8 cellular contexts compared by ENCODE assay signal in the genomic region with DNA sequence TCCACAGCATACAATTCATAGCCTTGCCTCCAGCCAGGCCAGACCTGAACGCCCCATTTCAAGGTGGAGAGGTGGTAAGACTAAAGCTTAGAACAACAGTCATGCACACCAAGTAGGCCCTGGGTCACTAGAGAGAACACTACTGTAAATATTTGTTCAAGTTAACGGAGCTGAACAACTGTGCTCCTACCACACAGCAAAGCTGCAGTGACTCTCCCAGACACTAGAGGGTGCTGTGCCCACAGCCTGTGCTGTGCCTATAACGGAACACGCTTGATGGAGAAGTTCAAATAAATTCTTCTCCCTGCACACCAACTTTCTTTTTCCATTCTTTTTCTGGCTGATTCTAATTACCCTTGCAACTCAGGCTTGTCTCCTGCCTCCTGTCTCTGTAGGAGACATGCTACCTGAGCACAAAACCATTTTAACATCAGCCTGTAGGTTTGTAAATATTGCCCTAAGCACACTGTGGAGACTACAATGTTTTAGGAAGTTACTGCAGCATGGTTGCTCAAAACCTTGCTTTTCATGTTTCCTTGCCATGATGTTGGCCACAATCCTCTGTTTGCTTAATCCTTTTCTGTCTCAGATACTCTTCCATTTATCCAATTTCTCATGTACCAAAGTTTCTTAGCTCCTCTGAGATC.
A peak's percentile ranks its signal among the peaks of the same experiment; 100 is the strongest.
DNase-seq lines count a peak whose midpoint lies in the region; ATAC-seq, FAIRE-seq and TF ChIP-seq lines count a peak whose summit lies in the region.
"Not testable (repeated sequence)": the region's sequence is repeated elsewhere in the genome, so short reads cannot be mapped to it uniquely, and the experiment has no call there.

No MANE protein-coding gene starts in this region.

- not testable (repeated sequence) for H3K27me3 ChIP-seq in A673 (replicated peaks; ENCODE audit: insufficient read depth, low read depth, low read length, poor library complexity); K562 (ENCODE audit: control insufficient read depth in 2 of 2, insufficient read depth in 2 of 2, low read length in 2 of 2)

- not testable (repeated sequence) for H3K4me1 ChIP-seq in A673 (ENCODE audit: insufficient read depth, low read length, poor library complexity, severe bottlenecking); K562 (replicated peaks in 1 of 2; ENCODE audit: control insufficient read depth in 2 of 2, insufficient read depth in 2 of 2, low read length in 2 of 2)

- POLR2A ChIA-PET in A673 (lab: Charles Lee; ENCODE audit: low non-redundant PET), result not testable (repeated sequence)
- POLR2A ChIA-PET in K562 (lab: Yijun Ruan, JAX), result interaction anchor here (0.7 kb wide), 1 partner anchor 190 kb away, joined by 3 read pairs; the partner anchor contains the start of gene SPG11

- CTCF ChIA-PET in A673 (lab: Charles Lee) (interaction anchor here (1.1 to 1.5 kb wide), 5 partner anchors 48 to 269 kb away, joined by 3 to 4 read pairs (median 4); no protein-coding TSS in a partner anchor), K562 (lab: Yijun Ruan, JAX; ENCODE audit: low intra/inter-chr PET ratio) (interaction anchor here (0.5 to 0.6 kb wide), 2 partner anchors 15 to 69 kb away, joined by 3 read pairs; no protein-coding TSS in a partner anchor)

- peak overlapping the region; percentile 96 for H2AFZ ChIP-seq in K562 (ENCODE audit: low read depth, low read length)

- H3K27me3 Mint-ChIP-seq in immature natural killer cell (ENCODE audit: low read depth in 3 of 3), result not testable (repeated sequence)

- 18% methylated on average over 4 of the region's 4 CpGs for WGBS in K562 (ENCODE audit: insufficient coverage, low coverage, missing lambda C conversion rate)

- H3K4me2 ChIP-seq in K562 (ENCODE audit: insufficient read depth, low read length), result peak overlapping the region; percentile 41; the same call in 1 of the 2 replicates

- H3K36me3 ChIP-seq in A673 (ENCODE audit: insufficient read depth, low read length, poor library complexity, severe bottlenecking); K562 (ENCODE audit: control insufficient read depth, insufficient read depth, low read length): not testable (repeated sequence)

- peak; percentile 93 for FAIRE-seq in K562 (lab: Jason Lieb, UNC)

- H3K9me3 ChIP-seq in A673 (ENCODE audit: low read depth, low read length, poor library complexity, severe bottlenecking); K562 (replicated peaks; ENCODE audit: control insufficient read depth, insufficient read depth, low read depth, low read length): not testable (repeated sequence)

- not testable (repeated sequence) for H3K9ac ChIP-seq in K562 (ENCODE audit: insufficient read depth in 1 of 2, low read depth in 2 of 2, low read length in 2 of 2)

- not testable (repeated sequence) for TF ChIP-seq EP300 in K562 (IDR thresholded peaks at IDR 0.05; ENCODE audit: low read length)

- not testable (repeated sequence) for H3K9me1 ChIP-seq in K562 (ENCODE audit: control insufficient read depth, insufficient read depth, low read length)

- not testable (repeated sequence) for TF ChIP-seq POLR2A in K562 (conservative IDR thresholded peaks at IDR 0.05)

- not testable (repeated sequence) for H3K79me2 ChIP-seq in K562 (ENCODE audit: control insufficient read depth, insufficient read depth, low read length)

- ATAC-seq in GM18502 (IDR thresholded peaks at IDR 0.05; ENCODE audit: poor library complexity, unreplicated experiment), result peak; percentile 82
- peak; percentile 72 for ATAC-seq in HG03108 (IDR thresholded peaks at IDR 0.05; ENCODE audit: unreplicated experiment)
- ATAC-seq in K562, result peak; percentile 93

- not testable (repeated sequence) for H3K36me3 Mint-ChIP-seq in immature natural killer cell

- BruUV-seq in A673 (replicated peaks; lab: Mats Ljungman, UMichigan); K562 (replicated peaks; lab: Mats Ljungman, UMichigan): not testable (repeated sequence)

- TF ChIP-seq CTCF in A673 (conservative IDR thresholded peaks at IDR 0.05; ENCODE audit: low read depth, low read length) (peak; percentile 83), WI38 (IDR thresholded peaks at IDR 0.05; ENCODE audit: low read depth, low read length) (peak; percentile 88), K562 (IDR thresholded peaks at IDR 0.05 in 2 of 3, conservative IDR thresholded peaks at IDR 0.05 in 1 of 3; ENCODE audit: insufficient read depth in 2 of 3, low read depth in 1 of 3, low read length in 3 of 3) (peak; percentile 84 to 92 (median 87))

- H3K27ac Mint-ChIP-seq in immature natural killer cell, result peak overlapping the region in 1 of 6 donors; percentile 28

- intact Hi-C loops in A673 (cut with micrococcal nuclease; ENCODE audit: unreplicated experiment) (loop anchor here (5.0 kb wide), 2 partner anchors 59 to 191 kb away; partner anchors contain the start of gene SPG11), K562 (cut with micrococcal nuclease) (loop anchor here (2.0 to 5.0 kb wide), 2 partner anchors 69 to 271 kb away; no protein-coding TSS in a partner anchor)

- not testable (repeated sequence) for H3K4me1 Mint-ChIP-seq in immature natural killer cell

- in situ Hi-C loops in K562 (cut with MboI), result loop anchor here (5.0 kb wide), 1 partner anchor 69 kb away; no protein-coding TSS in a partner anchor

- DNase-seq in A673 (ENCODE audit: low spot score) (peak; percentile 82), NCI-H345 (lab: John Stamatoyannopoulos, UW) (peak; percentile 81), K562 (ENCODE audit: extremely low read depth in 1 of 4, low spot score in 3 of 4) (peak; percentile 54 to 83 (median 61)), immature natural killer cell (peak; percentile 43 to 57 (median 45))
- DNase-seq in stimulated activated CD4-positive, alpha-beta T cell treated with anti-CD3 and anti-CD28 coated beads, Interleukin-15, amount 100 ng/mL, for 24 hours, result peak; percentile 81

- H3K4me3 ChIP-seq in A673 (ENCODE audit: low read depth, low read length, poor library complexity, severe bottlenecking); WI38 (ENCODE audit: low read depth, low read length); K562: not testable (repeated sequence)

- H3K4me3 Mint-ChIP-seq in immature natural killer cell, result peak overlapping the region in 2 of 5 donors; percentile 1 to 10

- H3K27ac ChIP-seq in A673 (ENCODE audit: low read depth, low read length, poor library complexity, severe bottlenecking), result peak overlapping the region; percentile 69
- H3K27ac ChIP-seq in K562 (ENCODE audit: extremely low read depth, low read depth, low read length), result not testable (repeated sequence)

- not testable (repeated sequence) for H3K9me3 Mint-ChIP-seq in immature natural killer cell

- not testable (repeated sequence) for H4K20me1 ChIP-seq in K562 (replicated peaks; ENCODE audit: control insufficient read depth, insufficient read depth, low read length)

- TF ChIP-seq RAD21 in K562 (CRISPR knock-in tag; conservative IDR thresholded peaks at IDR 0.05 in 1 of 2, IDR thresholded peaks at IDR 0.05 in 1 of 2), result peak; percentile 92 to 96

TF ChIP-seq in K562, 482 proteins besides CTCF, POLR2A, EP300 and RAD21 (continues in another document):
- TF ChIP-seq CREM (IDR thresholded peaks at IDR 0.05; ENCODE audit: low read depth) (peak; percentile 50), KLF16 (IDR thresholded peaks at IDR 0.05) (0 out of 2 replicates have a peak, but pooled peaks have one; percentile 17), RCOR1 (IDR thresholded peaks at IDR 0.05; ENCODE audit: borderline replicate concordance in 1 of 2, low read depth in 2 of 2, low read length in 2 of 2) (peak in 1 of 2 experiments; percentile 30; a peak in 1 of 4 replicates), MYBL2 (IDR thresholded peaks at IDR 0.05; ENCODE audit: low read depth) (peak; percentile 82), MTA3 (IDR thresholded peaks at IDR 0.05; ENCODE audit: borderline replicate concordance) (0 out of 2 replicates have a peak, but pooled peaks have one; percentile 34), FOXM1 (IDR thresholded peaks at IDR 0.05; ENCODE audit: low read depth) (0 out of 2 replicates have a peak, but pooled peaks have one; percentile 29), SMC3 (conservative IDR thresholded peaks at IDR 0.05; ENCODE audit: insufficient read depth, low read depth, low read length) (peak; percentile 86), XRCC5 (IDR thresholded peaks at IDR 0.05; ENCODE audit: low read depth, low read length) (0 out of 2 replicates have a peak, but pooled peaks have one; percentile 39), DEAF1 (CRISPR knock-in tag; IDR thresholded peaks at IDR 0.05) (peak; percentile 86), CC2D1A (IDR thresholded peaks at IDR 0.05) (peak; percentile 93), JUND (IDR thresholded peaks at IDR 0.05; ENCODE audit: borderline replicate concordance, low read depth, low read length) (peak; percentile 30; the same call in 1 of the 2 replicates), ARID2 (IDR thresholded peaks at IDR 0.05) (peak; percentile 68)
- TF ChIP-seq MYBL2 (CRISPR knock-in tag; IDR thresholded peaks at IDR 0.05; ENCODE audit: borderline replicate concordance); FOXM1 (CRISPR knock-in tag; IDR thresholded peaks at IDR 0.05; ENCODE audit: low read depth); JUND (tag; IDR thresholded peaks at IDR 0.05; ENCODE audit: borderline replicate concordance, low read depth, low read length): not testable (repeated sequence)
